In the genomic region with DNA sequence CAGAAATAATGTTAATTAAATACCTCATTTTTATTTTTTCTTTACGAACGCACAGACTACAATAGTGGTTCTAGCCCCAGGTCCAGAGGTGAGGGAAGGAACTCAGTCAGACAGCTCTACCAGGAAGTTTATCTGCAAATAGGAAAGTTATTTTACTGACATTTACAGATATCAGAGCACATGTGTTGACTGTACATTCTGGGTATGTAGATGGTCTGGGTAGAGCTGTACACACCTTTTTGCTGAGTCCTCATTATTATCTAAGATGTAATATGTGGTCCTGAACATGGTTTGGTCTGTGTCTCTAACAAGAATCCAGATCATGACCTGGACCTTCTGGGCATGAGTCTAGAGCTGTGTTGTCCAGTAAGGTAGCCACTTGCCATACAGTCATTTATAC, we compare ENCODE assay signal across 1 cellular context.
TF ChIP-seq lines count a peak whose summit lies in the region.

No MANE protein-coding gene starts in this region.

TF ChIP-seq in HepG2, 621 proteins besides CTCF, POLR2A, EP300 and RAD21 (continued from another document):
- peak; percentile 81 for TF ChIP-seq MAFF (IDR thresholded peaks at IDR 0.05; ENCODE audit: low read depth, low read length)
